In the genomic region with DNA sequence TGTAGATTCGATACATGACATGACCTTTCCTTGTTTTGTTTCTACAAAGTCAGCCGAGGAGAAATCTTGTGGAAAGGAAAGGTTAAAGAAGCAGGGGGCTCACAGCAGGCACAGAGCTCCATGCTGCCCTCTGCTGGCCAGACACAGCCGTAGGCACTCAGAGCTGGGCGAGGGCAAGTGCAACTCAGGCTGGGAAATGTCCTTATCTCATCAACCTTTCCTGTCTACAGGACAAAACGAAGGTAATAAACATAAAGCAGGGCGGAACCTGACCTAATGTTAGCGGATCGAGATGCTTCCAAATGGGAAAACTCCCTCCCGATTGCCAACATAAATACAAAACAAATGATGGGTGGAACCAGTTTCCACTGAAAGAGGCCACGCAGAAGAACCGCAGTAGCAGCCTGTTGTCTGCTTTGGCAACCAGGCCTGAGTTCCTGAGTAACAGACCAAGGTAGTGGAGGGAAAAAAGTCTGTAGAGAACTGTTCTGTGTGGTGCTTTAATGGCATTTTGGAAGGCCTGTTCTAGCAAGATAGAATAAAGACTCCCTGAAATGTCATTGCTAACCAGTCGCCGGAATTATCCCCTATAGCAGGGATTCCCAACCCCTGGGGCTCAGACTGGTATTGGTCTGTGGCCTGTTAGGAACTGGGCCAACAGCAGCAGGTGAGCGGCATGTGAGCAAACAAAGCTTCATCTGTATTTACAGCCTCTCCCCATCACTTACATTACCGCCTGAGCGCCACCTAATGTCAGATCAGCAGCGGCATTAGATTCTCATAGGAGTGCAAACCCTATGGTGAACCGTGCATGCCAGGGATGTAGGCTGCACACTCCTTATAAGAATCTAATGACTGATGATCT, we compare ENCODE assay signal across 8 cellular contexts.
DNase-seq lines count a peak whose midpoint lies in the region; ATAC-seq, FAIRE-seq and TF ChIP-seq lines count a peak whose summit lies in the region.

No MANE protein-coding gene starts in this region.

- H3K27me3 ChIP-seq in spleen (replicated peaks in 1 of 7), result no peaks in the 10 kb centered on the region

- no peaks in the 10 kb centered on the region for H3K9me3 ChIP-seq in spleen

- H3K36me3 Mint-ChIP-seq in T-helper 2 cell treated with Interferon-gamma antibody and Interleukin-4, amounts not matched to agents 5 μg/mL and 100 μg/mL, for 36 hours (ENCODE audit: low read depth), result peaks cover 47% of the 10 kb centered on the region

- peak; percentile 88 for ATAC-seq in HG02870 (IDR thresholded peaks at IDR 0.05; ENCODE audit: unreplicated experiment)

- H3K4me1 ChIP-seq in spleen, result peaks cover 0 to 12% (median 4%) of the 10 kb centered on the region in 6 donors

- no peak for TF ChIP-seq POLR2A in GM12892 (IDR thresholded peaks at IDR 0.05; ENCODE audit: low read depth, low read length)
- TF ChIP-seq POLR2A in spleen (IDR thresholded peaks at IDR 0.05), result no peak

- peak; percentile 89 for FAIRE-seq in GM12892 (lab: Jason Lieb, UNC)

- H3K27ac Mint-ChIP-seq in T-helper 2 cell treated with Interferon-gamma antibody and Interleukin-4, amounts not matched to agents 5 μg/mL and 100 μg/mL, for 36 hours, result peak overlapping the region; percentile 31

- peak; percentile 34 to 93 (median 79) for TF ChIP-seq CTCF in spleen (IDR thresholded peaks at IDR 0.05 in 8 of 11, conservative IDR thresholded peaks at IDR 0.05 in 3 of 11)

- H3K36me3 ChIP-seq in spleen, result peaks cover 0 to 78% (median 2%) of the 10 kb centered on the region in 6 donors

- H3K4me3 Mint-ChIP-seq in T-helper 2 cell treated with Interferon-gamma antibody and Interleukin-4, amounts not matched to agents 5 μg/mL and 100 μg/mL, for 36 hours, result no peak overlapping the region

- no peaks in the 10 kb centered on the region for H3K27me3 Mint-ChIP-seq in T-helper 2 cell treated with Interferon-gamma antibody and Interleukin-4, amounts not matched to agents 5 μg/mL and 100 μg/mL, for 36 hours (ENCODE audit: low read depth)

- WGBS in spleen, 5 donors, result 44 to 59% (median 51%) methylated on average over 18 of the region's 18 CpGs

- H3K4me1 Mint-ChIP-seq in T-helper 2 cell treated with Interferon-gamma antibody and Interleukin-4, amounts not matched to agents 5 μg/mL and 100 μg/mL, for 36 hours (ENCODE audit: low read depth), result peaks cover 12% of the 10 kb centered on the region

- peak overlapping the region in 1 of 8 donors; percentile 0 for H3K27ac ChIP-seq in spleen

- intact Hi-C loops in spleen (cut with DNase I; ENCODE audit: low total_unique reads), result no loop called here

- H3K4me3 ChIP-seq in spleen, result no peak overlapping the region

- H3K9me3 Mint-ChIP-seq in T-helper 2 cell treated with Interferon-gamma antibody and Interleukin-4, amounts not matched to agents 5 μg/mL and 100 μg/mL, for 36 hours, result no peaks in the 10 kb centered on the region

- DNase-seq in GM12892 (ENCODE audit: insufficient read length) (peak; percentile 17), NCI-H187 (lab: John Stamatoyannopoulos, UW) (peak; percentile 62 to 66), astrocyte of the hippocampus (ENCODE audit: low read depth, low spot score) (peak; percentile 75), iPS DF 4.7 (ENCODE audit: extremely low read depth, low spot score) (peak; percentile 41), spleen (peak; percentile 89), amniotic stem cell (lab: John Stamatoyannopoulos, UW) (no peak)
- peak; percentile 45 for DNase-seq in T-helper 2 cell treated with Interferon-gamma antibody and Interleukin-4, amounts not matched to agents 5 μg/mL and 100 μg/mL, for 36 hours (ENCODE audit: low spot score)
